ENCODE assay signal across 1 cellular context in genomic region chr1:82795503-82796149, GRCh38.
TF ChIP-seq lines count a peak whose summit lies in the region.

No MANE protein-coding gene starts in this region.

TF ChIP-seq in GM23338, 12 proteins besides CTCF, POLR2A, EP300 and RAD21 (continued from another document):
- TF ChIP-seq ETS1 (IDR thresholded peaks at IDR 0.05) = no peak
- TF ChIP-seq ZNF331 (CRISPR knock-in tag; IDR thresholded peaks at IDR 0.05; ENCODE audit: low read depth) = no peak
- TF ChIP-seq JUNB (IDR thresholded peaks at IDR 0.05; ENCODE audit: unreplicated experiment) = no peak
- TF ChIP-seq POLR2AphosphoS5 (IDR thresholded peaks at IDR 0.05; ENCODE audit: low read depth) = no peak
- TF ChIP-seq ZNF114 (CRISPR knock-in tag; IDR thresholded peaks at IDR 0.05) = no peak
- no peak for TF ChIP-seq EZH2 (IDR thresholded peaks at IDR 0.05; ENCODE audit: low read depth, unreplicated experiment)
- TF ChIP-seq, protein P1, sequence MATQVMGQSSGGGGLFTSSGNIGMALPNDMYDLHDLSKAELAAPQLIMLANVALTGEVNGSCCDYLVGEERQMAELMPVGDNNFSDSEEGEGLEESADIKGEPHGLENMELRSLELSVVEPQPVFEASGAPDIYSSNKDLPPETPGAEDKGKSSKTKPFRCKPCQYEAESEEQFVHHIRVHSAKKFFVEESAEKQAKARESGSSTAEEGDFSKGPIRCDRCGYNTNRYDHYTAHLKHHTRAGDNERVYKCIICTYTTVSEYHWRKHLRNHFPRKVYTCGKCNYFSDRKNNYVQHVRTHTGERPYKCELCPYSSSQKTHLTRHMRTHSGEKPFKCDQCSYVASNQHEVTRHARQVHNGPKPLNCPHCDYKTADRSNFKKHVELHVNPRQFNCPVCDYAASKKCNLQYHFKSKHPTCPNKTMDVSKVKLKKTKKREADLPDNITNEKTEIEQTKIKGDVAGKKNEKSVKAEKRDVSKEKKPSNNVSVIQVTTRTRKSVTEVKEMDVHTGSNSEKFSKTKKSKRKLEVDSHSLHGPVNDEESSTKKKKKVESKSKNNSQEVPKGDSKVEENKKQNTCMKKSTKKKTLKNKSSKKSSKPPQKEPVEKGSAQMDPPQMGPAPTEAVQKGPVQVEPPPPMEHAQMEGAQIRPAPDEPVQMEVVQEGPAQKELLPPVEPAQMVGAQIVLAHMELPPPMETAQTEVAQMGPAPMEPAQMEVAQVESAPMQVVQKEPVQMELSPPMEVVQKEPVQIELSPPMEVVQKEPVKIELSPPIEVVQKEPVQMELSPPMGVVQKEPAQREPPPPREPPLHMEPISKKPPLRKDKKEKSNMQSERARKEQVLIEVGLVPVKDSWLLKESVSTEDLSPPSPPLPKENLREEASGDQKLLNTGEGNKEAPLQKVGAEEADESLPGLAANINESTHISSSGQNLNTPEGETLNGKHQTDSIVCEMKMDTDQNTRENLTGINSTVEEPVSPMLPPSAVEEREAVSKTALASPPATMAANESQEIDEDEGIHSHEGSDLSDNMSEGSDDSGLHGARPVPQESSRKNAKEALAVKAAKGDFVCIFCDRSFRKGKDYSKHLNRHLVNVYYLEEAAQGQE (IDR thresholded peaks at IDR 0.05; ENCODE audit: unreplicated experiment) = no peak
- TF ChIP-seq NANOG (IDR thresholded peaks at IDR 0.05; ENCODE audit: borderline replicate concordance) = no peak
- no peak for TF ChIP-seq CREB1 (CRISPR knock-in tag; IDR thresholded peaks at IDR 0.05; ENCODE audit: low read depth)
- no peak for TF ChIP-seq STAT1 (IDR thresholded peaks at IDR 0.05; ENCODE audit: unreplicated experiment)
